1 cellular context compared by ENCODE assay signal in the genomic region with DNA sequence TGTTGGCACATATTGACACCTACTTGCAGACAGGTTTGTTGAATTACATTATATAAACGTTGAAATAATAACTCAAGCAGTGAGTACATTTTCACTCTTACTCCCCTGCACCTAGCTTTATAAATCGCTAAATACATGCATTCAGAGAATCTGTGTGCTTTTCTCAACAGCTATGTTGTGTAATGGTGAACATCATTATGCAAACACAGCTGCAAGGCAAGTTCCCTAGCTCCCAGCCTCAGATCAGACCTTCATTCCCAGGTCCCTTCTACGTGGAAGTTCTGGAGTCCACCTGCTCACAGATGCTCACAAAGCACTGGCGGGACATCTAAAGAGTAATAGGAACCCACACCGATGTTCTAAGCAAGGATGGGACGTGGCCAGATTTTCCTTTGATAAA.
TF ChIP-seq lines count a peak whose summit lies in the region.

No MANE protein-coding gene starts in this region.

TF ChIP-seq in HepG2, 621 proteins besides CTCF, POLR2A, EP300 and RAD21 (continued from another document and continues in another):
- TF ChIP-seq, protein P1, sequence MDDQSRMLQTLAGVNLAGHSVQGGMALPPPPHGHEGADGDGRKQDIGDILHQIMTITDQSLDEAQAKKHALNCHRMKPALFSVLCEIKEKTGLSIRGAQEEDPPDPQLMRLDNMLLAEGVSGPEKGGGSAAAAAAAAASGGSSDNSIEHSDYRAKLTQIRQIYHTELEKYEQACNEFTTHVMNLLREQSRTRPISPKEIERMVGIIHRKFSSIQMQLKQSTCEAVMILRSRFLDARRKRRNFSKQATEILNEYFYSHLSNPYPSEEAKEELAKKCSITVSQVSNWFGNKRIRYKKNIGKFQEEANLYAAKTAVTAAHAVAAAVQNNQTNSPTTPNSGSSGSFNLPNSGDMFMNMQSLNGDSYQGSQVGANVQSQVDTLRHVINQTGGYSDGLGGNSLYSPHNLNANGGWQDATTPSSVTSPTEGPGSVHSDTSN (CRISPR knock-in tag; IDR thresholded peaks at IDR 0.05; ENCODE audit: borderline replicate concordance), result no peak
- TF ChIP-seq KLF6 (CRISPR knock-in tag; IDR thresholded peaks at IDR 0.05) (peak; percentile 61; the same call in 1 of the 2 replicates), SOX6 (IDR thresholded peaks at IDR 0.05) (no peak), SOX6 (CRISPR knock-in tag; IDR thresholded peaks at IDR 0.05) (peak; percentile 53; the same call in 1 of the 2 replicates), SKI (IDR thresholded peaks at IDR 0.05; ENCODE audit: partially characterized antibody) (peak; percentile 9), ZSCAN29 (CRISPR knock-in tag; conservative IDR thresholded peaks at IDR 0.05) (no peak), ZNF296 (CRISPR knock-in tag; conservative IDR thresholded peaks at IDR 0.05) (no peak), ZNF761 (CRISPR knock-in tag; conservative IDR thresholded peaks at IDR 0.05) (no peak), ZNF619 (CRISPR knock-in tag; IDR thresholded peaks at IDR 0.05) (no peak), RFXANK (CRISPR knock-in tag; IDR thresholded peaks at IDR 0.05) (no peak), ZNF460 (CRISPR knock-in tag; IDR thresholded peaks at IDR 0.05; ENCODE audit: borderline replicate concordance) (no peak), MAFK (conservative IDR thresholded peaks at IDR 0.05 in 1 of 2, IDR thresholded peaks at IDR 0.05 in 1 of 2; ENCODE audit: low read length in 2 of 2) (no peak), SP140L (CRISPR knock-in tag; IDR thresholded peaks at IDR 0.05; ENCODE audit: borderline replicate concordance) (no peak), SATB2 (CRISPR knock-in tag; IDR thresholded peaks at IDR 0.05) (no peak), NFIC (IDR thresholded peaks at IDR 0.05; ENCODE audit: low read length) (no peak), TCF7L2 (IDR thresholded peaks at IDR 0.05; ENCODE audit: low read depth, low read length) (no peak), MZF1 (CRISPR knock-in tag; IDR thresholded peaks at IDR 0.05; ENCODE audit: borderline replicate concordance) (no peak), PPARG (CRISPR knock-in tag; conservative IDR thresholded peaks at IDR 0.05) (no peak), NR2F2 (IDR thresholded peaks at IDR 0.05; ENCODE audit: borderline replicate concordance, low read depth) (no peak), ZNF644 (CRISPR knock-in tag; IDR thresholded peaks at IDR 0.05; ENCODE audit: low read depth) (peak; percentile 76; the same call in 1 of the 2 replicates), DMAP1 (CRISPR knock-in tag; IDR thresholded peaks at IDR 0.05) (peak; percentile 39; the same call in 1 of the 2 replicates), ZNF792 (CRISPR knock-in tag; IDR thresholded peaks at IDR 0.05) (peak; percentile 72; the same call in 1 of the 2 replicates), ZEB1 (IDR thresholded peaks at IDR 0.05; ENCODE audit: insufficient replicate concordance, low read depth) (no peak), ARID2 (CRISPR knock-in tag; IDR thresholded peaks at IDR 0.05; ENCODE audit: borderline replicate concordance) (no peak), ZNF670 (CRISPR knock-in tag; IDR thresholded peaks at IDR 0.05; ENCODE audit: borderline replicate concordance) (0 out of 2 replicates have a peak, but pooled peaks have one; percentile 14), ZNF326 (CRISPR knock-in tag; IDR thresholded peaks at IDR 0.05; ENCODE audit: borderline replicate concordance) (no peak), HNRNPH1 (optimal IDR thresholded peaks at IDR 0.05; ENCODE audit: low read depth, low read length) (no peak), MXD4 (CRISPR knock-in tag; IDR thresholded peaks at IDR 0.05) (peak; percentile 30; the same call in 1 of the 2 replicates), ZSCAN21 (CRISPR knock-in tag; IDR thresholded peaks at IDR 0.05; ENCODE audit: borderline replicate concordance) (no peak), NPAS2 (CRISPR knock-in tag; IDR thresholded peaks at IDR 0.05; ENCODE audit: borderline replicate concordance) (no peak), XBP1 (CRISPR knock-in tag; IDR thresholded peaks at IDR 0.05) (no peak), THAP11 (CRISPR knock-in tag; IDR thresholded peaks at IDR 0.05) (peak; percentile 66), HMG20B (CRISPR knock-in tag; conservative IDR thresholded peaks at IDR 0.05) (peak; percentile 66), HNRNPL (IDR thresholded peaks at IDR 0.05; ENCODE audit: low read depth, low read length) (no peak), ZNF788 (CRISPR knock-in tag; IDR thresholded peaks at IDR 0.05; ENCODE audit: borderline replicate concordance) (no peak)
- TF ChIP-seq, protein P2, sequence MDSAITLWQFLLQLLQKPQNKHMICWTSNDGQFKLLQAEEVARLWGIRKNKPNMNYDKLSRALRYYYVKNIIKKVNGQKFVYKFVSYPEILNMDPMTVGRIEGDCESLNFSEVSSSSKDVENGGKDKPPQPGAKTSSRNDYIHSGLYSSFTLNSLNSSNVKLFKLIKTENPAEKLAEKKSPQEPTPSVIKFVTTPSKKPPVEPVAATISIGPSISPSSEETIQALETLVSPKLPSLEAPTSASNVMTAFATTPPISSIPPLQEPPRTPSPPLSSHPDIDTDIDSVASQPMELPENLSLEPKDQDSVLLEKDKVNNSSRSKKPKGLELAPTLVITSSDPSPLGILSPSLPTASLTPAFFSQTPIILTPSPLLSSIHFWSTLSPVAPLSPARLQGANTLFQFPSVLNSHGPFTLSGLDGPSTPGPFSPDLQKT (CRISPR knock-in tag; IDR thresholded peaks at IDR 0.05; ENCODE audit: borderline replicate concordance), result no peak
- TF ChIP-seq, protein P3, sequence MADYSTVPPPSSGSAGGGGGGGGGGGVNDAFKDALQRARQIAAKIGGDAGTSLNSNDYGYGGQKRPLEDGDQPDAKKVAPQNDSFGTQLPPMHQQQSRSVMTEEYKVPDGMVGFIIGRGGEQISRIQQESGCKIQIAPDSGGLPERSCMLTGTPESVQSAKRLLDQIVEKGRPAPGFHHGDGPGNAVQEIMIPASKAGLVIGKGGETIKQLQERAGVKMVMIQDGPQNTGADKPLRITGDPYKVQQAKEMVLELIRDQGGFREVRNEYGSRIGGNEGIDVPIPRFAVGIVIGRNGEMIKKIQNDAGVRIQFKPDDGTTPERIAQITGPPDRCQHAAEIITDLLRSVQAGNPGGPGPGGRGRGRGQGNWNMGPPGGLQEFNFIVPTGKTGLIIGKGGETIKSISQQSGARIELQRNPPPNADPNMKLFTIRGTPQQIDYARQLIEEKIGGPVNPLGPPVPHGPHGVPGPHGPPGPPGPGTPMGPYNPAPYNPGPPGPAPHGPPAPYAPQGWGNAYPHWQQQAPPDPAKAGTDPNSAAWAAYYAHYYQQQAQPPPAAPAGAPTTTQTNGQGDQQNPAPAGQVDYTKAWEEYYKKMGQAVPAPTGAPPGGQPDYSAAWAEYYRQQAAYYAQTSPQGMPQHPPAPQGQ (CRISPR knock-in tag; IDR thresholded peaks at IDR 0.05; ENCODE audit: borderline replicate concordance), result no peak
- TF ChIP-seq, protein P4, sequence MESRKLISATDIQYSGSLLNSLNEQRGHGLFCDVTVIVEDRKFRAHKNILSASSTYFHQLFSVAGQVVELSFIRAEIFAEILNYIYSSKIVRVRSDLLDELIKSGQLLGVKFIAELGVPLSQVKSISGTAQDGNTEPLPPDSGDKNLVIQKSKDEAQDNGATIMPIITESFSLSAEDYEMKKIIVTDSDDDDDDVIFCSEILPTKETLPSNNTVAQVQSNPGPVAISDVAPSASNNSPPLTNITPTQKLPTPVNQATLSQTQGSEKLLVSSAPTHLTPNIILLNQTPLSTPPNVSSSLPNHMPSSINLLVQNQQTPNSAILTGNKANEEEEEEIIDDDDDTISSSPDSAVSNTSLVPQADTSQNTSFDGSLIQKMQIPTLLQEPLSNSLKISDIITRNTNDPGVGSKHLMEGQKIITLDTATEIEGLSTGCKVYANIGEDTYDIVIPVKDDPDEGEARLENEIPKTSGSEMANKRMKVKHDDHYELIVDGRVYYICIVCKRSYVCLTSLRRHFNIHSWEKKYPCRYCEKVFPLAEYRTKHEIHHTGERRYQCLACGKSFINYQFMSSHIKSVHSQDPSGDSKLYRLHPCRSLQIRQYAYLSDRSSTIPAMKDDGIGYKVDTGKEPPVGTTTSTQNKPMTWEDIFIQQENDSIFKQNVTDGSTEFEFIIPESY (CRISPR knock-in tag; IDR thresholded peaks at IDR 0.05), result peak; percentile 69; the same call in 1 of the 2 replicates
- TF ChIP-seq, protein P5, sequence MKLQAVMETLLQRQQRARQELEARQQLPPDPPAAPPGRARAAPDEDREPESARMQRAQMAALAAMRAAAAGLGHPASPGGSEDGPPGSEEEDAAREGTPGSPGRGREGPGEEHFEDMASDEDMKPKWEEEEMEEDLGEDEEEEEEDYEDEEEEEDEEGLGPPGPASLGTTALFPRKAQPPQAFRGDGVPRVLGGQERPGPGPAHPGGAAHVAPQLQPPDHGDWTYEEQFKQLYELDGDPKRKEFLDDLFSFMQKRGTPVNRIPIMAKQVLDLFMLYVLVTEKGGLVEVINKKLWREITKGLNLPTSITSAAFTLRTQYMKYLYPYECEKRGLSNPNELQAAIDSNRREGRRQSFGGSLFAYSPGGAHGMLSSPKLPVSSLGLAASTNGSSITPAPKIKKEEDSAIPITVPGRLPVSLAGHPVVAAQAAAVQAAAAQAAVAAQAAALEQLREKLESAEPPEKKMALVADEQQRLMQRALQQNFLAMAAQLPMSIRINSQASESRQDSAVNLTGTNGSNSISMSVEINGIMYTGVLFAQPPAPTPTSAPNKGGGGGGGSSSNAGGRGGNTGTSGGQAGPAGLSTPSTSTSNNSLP (IDR thresholded peaks at IDR 0.05; ENCODE audit: low read depth, low read length), result peak; percentile 55; the same call in 1 of the 2 replicates
- TF ChIP-seq, protein P6, sequence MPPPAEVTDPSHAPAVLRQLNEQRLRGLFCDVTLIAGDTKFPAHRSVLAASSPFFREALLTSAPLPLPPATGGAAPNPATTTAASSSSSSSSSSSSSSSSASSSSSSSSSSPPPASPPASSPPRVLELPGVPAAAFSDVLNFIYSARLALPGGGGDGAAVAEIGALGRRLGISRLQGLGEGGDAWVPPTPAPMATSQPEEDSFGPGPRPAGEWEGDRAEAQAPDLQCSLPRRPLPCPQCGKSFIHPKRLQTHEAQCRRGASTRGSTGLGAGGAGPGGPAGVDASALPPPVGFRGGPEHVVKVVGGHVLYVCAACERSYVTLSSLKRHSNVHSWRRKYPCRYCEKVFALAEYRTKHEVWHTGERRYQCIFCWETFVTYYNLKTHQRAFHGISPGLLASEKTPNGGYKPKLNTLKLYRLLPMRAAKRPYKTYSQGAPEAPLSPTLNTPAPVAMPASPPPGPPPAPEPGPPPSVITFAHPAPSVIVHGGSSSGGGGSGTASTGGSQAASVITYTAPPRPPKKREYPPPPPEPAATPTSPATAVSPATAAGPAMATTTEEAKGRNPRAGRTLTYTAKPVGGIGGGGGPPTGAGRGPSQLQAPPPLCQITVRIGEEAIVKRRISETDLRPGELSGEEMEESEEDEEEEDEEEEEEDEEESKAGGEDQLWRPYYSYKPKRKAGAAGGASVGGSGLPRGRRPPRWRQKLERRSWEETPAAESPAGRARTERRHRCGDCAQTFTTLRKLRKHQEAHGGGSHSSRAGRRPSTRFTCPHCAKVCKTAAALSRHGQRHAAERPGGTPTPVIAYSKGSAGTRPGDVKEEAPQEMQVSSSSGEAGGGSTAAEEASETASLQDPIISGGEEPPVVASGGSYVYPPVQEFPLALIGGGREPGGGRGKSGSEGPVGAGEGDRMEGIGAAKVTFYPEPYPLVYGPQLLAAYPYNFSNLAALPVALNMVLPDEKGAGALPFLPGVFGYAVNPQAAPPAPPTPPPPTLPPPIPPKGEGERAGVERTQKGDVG (CRISPR knock-in tag; IDR thresholded peaks at IDR 0.05; ENCODE audit: borderline replicate concordance), result no peak
- TF ChIP-seq, protein P7, sequence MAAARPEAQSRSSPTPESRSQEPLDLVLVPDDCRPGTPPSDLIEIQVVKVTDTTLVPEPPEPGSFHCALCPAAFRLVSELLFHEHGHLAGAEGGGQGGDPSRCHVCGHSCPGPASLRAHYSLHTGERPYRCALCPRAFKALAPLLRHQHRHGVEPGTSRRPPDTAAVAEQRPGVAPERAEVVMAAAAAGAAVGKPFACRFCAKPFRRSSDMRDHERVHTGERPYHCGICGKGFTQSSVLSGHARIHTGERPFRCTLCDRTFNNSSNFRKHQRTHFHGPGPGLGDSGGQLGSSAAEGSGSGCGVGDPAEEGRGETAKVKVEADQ (CRISPR knock-in tag; IDR thresholded peaks at IDR 0.05; ENCODE audit: borderline replicate concordance), result 0 out of 2 replicates have a peak, but pooled peaks have one; percentile 62
- TF ChIP-seq, protein P8, sequence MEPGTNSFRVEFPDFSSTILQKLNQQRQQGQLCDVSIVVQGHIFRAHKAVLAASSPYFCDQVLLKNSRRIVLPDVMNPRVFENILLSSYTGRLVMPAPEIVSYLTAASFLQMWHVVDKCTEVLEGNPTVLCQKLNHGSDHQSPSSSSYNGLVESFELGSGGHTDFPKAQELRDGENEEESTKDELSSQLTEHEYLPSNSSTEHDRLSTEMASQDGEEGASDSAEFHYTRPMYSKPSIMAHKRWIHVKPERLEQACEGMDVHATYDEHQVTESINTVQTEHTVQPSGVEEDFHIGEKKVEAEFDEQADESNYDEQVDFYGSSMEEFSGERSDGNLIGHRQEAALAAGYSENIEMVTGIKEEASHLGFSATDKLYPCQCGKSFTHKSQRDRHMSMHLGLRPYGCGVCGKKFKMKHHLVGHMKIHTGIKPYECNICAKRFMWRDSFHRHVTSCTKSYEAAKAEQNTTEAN (CRISPR knock-in tag; conservative IDR thresholded peaks at IDR 0.05), result no peak
- TF ChIP-seq, protein P9, sequence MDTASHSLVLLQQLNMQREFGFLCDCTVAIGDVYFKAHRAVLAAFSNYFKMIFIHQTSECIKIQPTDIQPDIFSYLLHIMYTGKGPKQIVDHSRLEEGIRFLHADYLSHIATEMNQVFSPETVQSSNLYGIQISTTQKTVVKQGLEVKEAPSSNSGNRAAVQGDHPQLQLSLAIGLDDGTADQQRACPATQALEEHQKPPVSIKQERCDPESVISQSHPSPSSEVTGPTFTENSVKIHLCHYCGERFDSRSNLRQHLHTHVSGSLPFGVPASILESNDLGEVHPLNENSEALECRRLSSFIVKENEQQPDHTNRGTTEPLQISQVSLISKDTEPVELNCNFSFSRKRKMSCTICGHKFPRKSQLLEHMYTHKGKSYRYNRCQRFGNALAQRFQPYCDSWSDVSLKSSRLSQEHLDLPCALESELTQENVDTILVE (CRISPR knock-in tag; IDR thresholded peaks at IDR 0.05), result peak; percentile 68
